ENCODE assay signal across 8 cellular contexts in genomic region chr19:13747098-13747453, GRCh38. TPM values are rescaled to one million over a fixed set of nuclear protein-coding genes. Genes with fewer than 3 reads are reported as not detected.
A peak's percentile ranks its signal among the peaks of the same experiment; 100 is the strongest.
DNase-seq lines count a peak whose midpoint lies in the region; TF ChIP-seq lines count a peak whose summit lies in the region.

No MANE protein-coding gene starts in this region.

- POLR2A ChIA-PET in CD4-positive, alpha-beta memory T cell (lab: Charles Lee; ENCODE audit: partially characterized antibody), result interaction anchor here (0.7 to 3.1 kb wide), 19 partner anchors 9 to 772 kb away, joined by 3 to 38 read pairs (median 8); partner anchors contain the start of genes ASF1B, C19orf53, MRI1 and RFX1

- CTCF ChIA-PET in CD4-positive, alpha-beta memory T cell (lab: Charles Lee; ENCODE audit: partially characterized antibody), result no interaction called here

- H3K36me3 ChIP-seq in CD4-positive, alpha-beta memory T cell (ENCODE audit: insufficient read depth, low read length), result peaks cover 4% of the 10 kb centered on the region
- H3K36me3 ChIP-seq in OCI-LY3 (replicated peaks; ENCODE audit: low read depth, low read length) (no peaks in the 10 kb centered on the region), endodermal cell (ENCODE audit: control insufficient read depth, insufficient read depth, low read length) (peaks cover 3% of the 10 kb centered on the region), osteoblast (ENCODE audit: insufficient read depth, low read length) (peaks cover 6% of the 10 kb centered on the region)

- H3K27me3 ChIP-seq in CD4-positive, alpha-beta memory T cell (ENCODE audit: insufficient read depth, low read length), result no peaks in the 10 kb centered on the region
- no peaks in the 10 kb centered on the region for H3K27me3 ChIP-seq in OCI-LY3 (ENCODE audit: low read depth, low read length)
- no peaks in the 10 kb centered on the region for H3K27me3 ChIP-seq in endodermal cell (ENCODE audit: control insufficient read depth, insufficient read depth, low read length, poor library complexity, severe bottlenecking)
- H3K27me3 ChIP-seq in osteoblast (ENCODE audit: insufficient read depth, low read length), result no peaks in the 10 kb centered on the region

- H3K27ac ChIP-seq in CD4-positive, alpha-beta memory T cell (ENCODE audit: low read depth, low read length), result peak overlapping the region; percentile 87
- no peak overlapping the region for H3K27ac ChIP-seq in OCI-LY3 (ENCODE audit: low read length)
- no peak overlapping the region for H3K27ac ChIP-seq in endodermal cell (ENCODE audit: low read depth, low read length)
- H3K27ac ChIP-seq in osteoblast (ENCODE audit: low read depth, low read length), result no peak overlapping the region

- H3K9ac ChIP-seq in OCI-LY3 (ENCODE audit: low read length) (no peak overlapping the region), endodermal cell (ENCODE audit: extremely low read depth, low read length, poor library complexity, severe bottlenecking) (no peak overlapping the region)

- peaks cover 29% of the 10 kb centered on the region for H3K4me1 ChIP-seq in CD4-positive, alpha-beta memory T cell (ENCODE audit: insufficient read depth, low read length)
- H3K4me1 ChIP-seq in OCI-LY3 (ENCODE audit: low read length), result peaks cover 10% of the 10 kb centered on the region
- H3K4me1 ChIP-seq in endodermal cell (ENCODE audit: control insufficient read depth, insufficient read depth, low read length), result no peaks in the 10 kb centered on the region
- peaks cover 13% of the 10 kb centered on the region for H3K4me1 ChIP-seq in osteoblast (ENCODE audit: insufficient read depth, low read length)

- H3K36me3 Mint-ChIP-seq in CD4-positive, alpha-beta memory T cell, result peaks cover 5 to 6% of the 10 kb centered on the region in 2 donors
- peaks cover 18% of the 10 kb centered on the region for H3K36me3 Mint-ChIP-seq in endodermal cell (ENCODE audit: low read depth)

- intact Hi-C loops in CD4-positive, alpha-beta memory T cell (cut with micrococcal nuclease), result loop anchor here (1.0 kb wide), 2 partner anchors 16 to 48 kb away; partner anchors contain the start of gene ZSWIM4

- H2AFZ ChIP-seq in OCI-LY3 (ENCODE audit: low read depth, low read length), result peak overlapping the region; percentile 50
- H2AFZ ChIP-seq in osteoblast (ENCODE audit: low read length), result peak overlapping the region; percentile 48

- peak overlapping the region; percentile 88 to 92 (median 92) for H3K4me3 Mint-ChIP-seq in CD4-positive, alpha-beta memory T cell
- H3K4me3 Mint-ChIP-seq in endodermal cell, result peak overlapping the region; percentile 83

- DNase-seq in CD4-positive, alpha-beta memory T cell, result no peak
- DNase-seq in endodermal cell, result no peak
- no peak for DNase-seq in osteoblast (ENCODE audit: insufficient read length, low spot score, missing footprints)
- no peak for DNase-seq in COR-L47 (lab: John Stamatoyannopoulos, UW)
- no peak for DNase-seq in NCI-H1092 (lab: John Stamatoyannopoulos, UW)
- DNase-seq in pons (ENCODE audit: low spot score), result no peak
- DNase-seq in epidermal melanocyte (ENCODE audit: insufficient read length, low spot score), result no peak

- WGBS in endodermal cell (ENCODE audit: insufficient coverage in 1 of 2, insufficient read length in 1 of 2), 2 experiments, result 96% methylated on average over 8 of the region's 8 CpGs

- TF ChIP-seq CTCF in OCI-LY3 (IDR thresholded peaks at IDR 0.05; ENCODE audit: low read depth, low read length), result no peak
- no peak for TF ChIP-seq CTCF in endodermal cell (conservative IDR thresholded peaks at IDR 0.05)
- no peak for TF ChIP-seq CTCF in osteoblast (IDR thresholded peaks at IDR 0.05; ENCODE audit: extremely low read depth, low read depth, low read length)

- H3K27me3 Mint-ChIP-seq in CD4-positive, alpha-beta memory T cell, result no peaks in the 10 kb centered on the region
- no peaks in the 10 kb centered on the region for H3K27me3 Mint-ChIP-seq in endodermal cell (ENCODE audit: insufficient read depth)

- H3K4me2 ChIP-seq in OCI-LY3 (ENCODE audit: low read length) (peak overlapping the region; percentile 51), osteoblast (ENCODE audit: insufficient read depth, low read length) (peak overlapping the region; percentile 91)

- H3K4me1 Mint-ChIP-seq in CD4-positive, alpha-beta memory T cell, result peaks cover 15 to 44% (median 18%) of the 10 kb centered on the region in 4 donors
- peaks cover 7% of the 10 kb centered on the region for H3K4me1 Mint-ChIP-seq in endodermal cell

- peak overlapping the region; percentile 47 to 89 for H3K4me3 ChIP-seq in CD4-positive, alpha-beta memory T cell (ENCODE audit: low read length in 2 of 2)
- peak overlapping the region; percentile 88 for H3K4me3 ChIP-seq in OCI-LY3 (ENCODE audit: low read length)
- H3K4me3 ChIP-seq in endodermal cell (ENCODE audit: low read length), result peak overlapping the region; percentile 94
- H3K4me3 ChIP-seq in osteoblast (ENCODE audit: insufficient read depth, low read length), result peak overlapping the region; percentile 96

- peaks cover 15% of the 10 kb centered on the region for H3K79me2 ChIP-seq in OCI-LY3 (ENCODE audit: low read length)
- peaks cover 36% of the 10 kb centered on the region for H3K79me2 ChIP-seq in osteoblast (ENCODE audit: insufficient read depth, low read length)

- H3K9me3 Mint-ChIP-seq in CD4-positive, alpha-beta memory T cell, result no peaks in the 10 kb centered on the region
- H3K9me3 Mint-ChIP-seq in endodermal cell, result peaks cover 8% of the 10 kb centered on the region

- peak overlapping the region; percentile 83 to 97 (median 93) for H3K27ac Mint-ChIP-seq in CD4-positive, alpha-beta memory T cell
- peak overlapping the region; percentile 72 for H3K27ac Mint-ChIP-seq in endodermal cell

- H4K20me1 ChIP-seq in OCI-LY3 (ENCODE audit: insufficient read depth, low read length), result no peaks in the 10 kb centered on the region
- peaks cover 5% of the 10 kb centered on the region for H4K20me1 ChIP-seq in osteoblast (ENCODE audit: insufficient read depth, low read length)

- no peaks in the 10 kb centered on the region for H3K9me3 ChIP-seq in CD4-positive, alpha-beta memory T cell (ENCODE audit: control insufficient read depth in 1 of 2, low read length in 2 of 2)
- H3K9me3 ChIP-seq in OCI-LY3 (ENCODE audit: insufficient read depth, low read length), result no peaks in the 10 kb centered on the region
- H3K9me3 ChIP-seq in endodermal cell (ENCODE audit: control insufficient read depth, low read length), result peaks cover 8% of the 10 kb centered on the region
- H3K9me3 ChIP-seq in osteoblast (ENCODE audit: low read depth, low read length), result no peaks in the 10 kb centered on the region

RNA-seq across cellular contexts. Expression of gene MRI1, which starts 17.2 kb away (rescaled TPM):
- 10 to 100 TPM; 46.4 to 52.3 TPM for total RNA-seq in CD4-positive, alpha-beta memory T cell
- polyA plus RNA-seq in CD4-positive, alpha-beta memory T cell, result 10 to 100 TPM in 1 of 2 donors, 1 to 10 TPM in 1; 3.5 to 18.4 TPM
- 10 to 100 TPM; 19.6 to 29.6 TPM for total RNA-seq in endodermal cell
- 20.7 TPM for polyA plus RNA-seq in endodermal cell (2013, experiment 1 of 2)
- 20.5 TPM for polyA plus RNA-seq in endodermal cell (2013, experiment 2 of 2)
- 33.7 and 35.4 TPM in 2 replicates for total RNA-seq in osteoblast

RNA-seq across cellular contexts. Expression of gene C19orf53, which starts 27.2 kb away (rescaled TPM):
- 10 to 100 TPM; 84.3 to 85.0 TPM for total RNA-seq in CD4-positive, alpha-beta memory T cell
- 100 to 1,000 TPM; 207 to 257 TPM for polyA plus RNA-seq in CD4-positive, alpha-beta memory T cell
- total RNA-seq in endodermal cell (100 to 1,000 TPM; 106 to 114 TPM), osteoblast (33.3 and 34.8 TPM in 2 replicates)
- 141 TPM for polyA plus RNA-seq in endodermal cell (2013, experiment 1 of 2)
- 125 TPM for polyA plus RNA-seq in endodermal cell (2013, experiment 2 of 2)

RNA-seq across cellular contexts. Expression of gene ZSWIM4, which starts 48.2 kb away (rescaled TPM):
- 1 to 10 TPM; 6.4 to 6.6 TPM for total RNA-seq in CD4-positive, alpha-beta memory T cell
- polyA plus RNA-seq in CD4-positive, alpha-beta memory T cell, result 1 to 10 TPM in 1 of 2 donors, under 1 TPM in 1; 0.33 to 1.6 TPM
- total RNA-seq in endodermal cell, result 10 to 100 TPM; 30.0 to 41.9 TPM
- polyA plus RNA-seq in endodermal cell (2013, experiment 1 of 2), result 22.9 TPM
- 20.7 TPM for polyA plus RNA-seq in endodermal cell (2013, experiment 2 of 2)
- total RNA-seq in osteoblast, result 6.8 and 9.0 TPM in 2 replicates
